Comparison of ENCODE assay signal across 1 cellular context in genomic region chr10:22765660-22766547, GRCh38.
TF ChIP-seq lines count a peak whose summit lies in the region.

No MANE protein-coding gene starts in this region.

TF ChIP-seq in HepG2, 621 proteins besides CTCF, POLR2A, EP300 and RAD21 (continued from another document):
- no peak for TF ChIP-seq UBTF (CRISPR knock-in tag; IDR thresholded peaks at IDR 0.05)
- TF ChIP-seq ZNF292 (CRISPR knock-in tag; IDR thresholded peaks at IDR 0.05; ENCODE audit: borderline replicate concordance, low read depth), result no peak
- no peak for TF ChIP-seq MIXL1 (CRISPR knock-in tag; IDR thresholded peaks at IDR 0.05)
- no peak for TF ChIP-seq KLF9 (CRISPR knock-in tag; IDR thresholded peaks at IDR 0.05; ENCODE audit: low read depth)
- TF ChIP-seq ZFP41 (CRISPR knock-in tag; IDR thresholded peaks at IDR 0.05; ENCODE audit: borderline replicate concordance), result no peak
- no peak for TF ChIP-seq CREB3 (CRISPR knock-in tag; IDR thresholded peaks at IDR 0.05)
- TF ChIP-seq ZNF263 (CRISPR knock-in tag; IDR thresholded peaks at IDR 0.05), result no peak
- TF ChIP-seq SNAI1 (CRISPR knock-in tag; IDR thresholded peaks at IDR 0.05; ENCODE audit: borderline replicate concordance), result no peak
TF ChIP-seq in HepG2: peak in this region for 0.
